In the genomic region with DNA sequence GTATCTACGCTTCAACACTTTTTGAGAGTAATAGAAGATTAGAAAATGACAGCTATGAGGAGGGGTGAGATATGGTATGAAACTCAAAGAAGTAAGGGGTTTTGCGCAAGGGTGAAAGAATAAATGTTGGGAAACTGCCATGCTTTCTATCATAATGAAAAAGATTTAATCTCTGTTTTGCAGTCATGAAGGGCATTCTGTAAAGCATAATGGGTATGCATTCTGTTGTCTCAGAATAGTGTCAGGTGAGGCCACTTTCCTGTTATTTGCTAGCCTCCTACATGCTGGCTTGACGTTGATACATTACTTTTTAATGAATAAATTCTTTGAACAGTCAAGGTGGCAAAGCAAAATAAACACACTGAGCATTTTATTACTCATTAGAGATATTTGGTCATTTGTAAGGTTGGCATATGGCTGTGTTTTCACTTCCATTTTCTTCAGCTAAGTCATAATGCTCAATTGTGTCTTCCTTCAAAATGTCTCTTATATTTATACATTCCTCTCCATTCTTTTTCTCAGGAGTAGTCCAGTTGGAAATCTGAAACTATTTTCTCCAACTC, we compare ENCODE assay signal across 28 cellular contexts.
"Had no signal": no experiment of that assay in that cellular context is flagged by ENCODE, and none has a peak within 500 bp of the region (broad histone marks: within the 10 kb centered on the region; RNA-seq: fewer than 3 reads in every experiment).

No MANE protein-coding gene starts in this region.

- DNase-seq: activated CD4-positive, alpha-beta memory T cell treated with anti-CD3 and anti-CD28 coated beads, Interleukin-2, amount 10 ng/mL, durations not matched to agents 7 days and 5 days; activated CD4-positive, alpha-beta T cell treated with anti-CD3 and anti-CD28 coated beads, Interleukin-2, amount 10 ng/mL, durations not matched to agents 7 days and 5 days; activated CD8-positive, alpha-beta memory T cell treated with anti-CD3 and anti-CD28 coated beads, Interleukin-2, amount 50 U/mL, for 48 hours; activated gamma-delta T cell; activated naive CD4-positive, alpha-beta T cell treated with anti-CD3 and anti-CD28 coated beads, Interleukin-2, amount 10 ng/mL, durations not matched to agents 7 days and 5 days; activated naive CD8-positive, alpha-beta T cell treated with anti-CD3 and anti-CD28 coated beads, Interleukin-2, amount 10 ng/mL, durations not matched to agents 7 days and 5 days; activated T-cell treated with anti-CD3 and anti-CD28 coated beads, Interleukin-2, amount 50 U/mL, for 24 hours; brain microvascular endothelial cell; dorsolateral prefrontal cortex; endodermal cell; foreskin fibroblast; head of caudate nucleus; hippocampal formation; left ventricle myocardium inferior; right lobe of liver; stimulated activated CD4-positive, alpha-beta T cell treated with anti-CD3 and anti-CD28 coated beads, Interleukin-12 subunit alpha, Interleukin-12 subunit beta, amount 100 ng/mL, for 4 hours; stimulated activated CD4-positive, alpha-beta T cell treated with anti-CD3 and anti-CD28 coated beads, Interleukin-4, amount 100 ng/mL, for 1 hour; stimulated activated naive CD8-positive, alpha-beta T cell treated with anti-CD3 and anti-CD28 coated beads, Interleukin-15, Interleukin-2, amounts not matched to agents 100 U/mL and 50 U/mL, for 24 hours; T-helper 9 cell; testis; transverse colon; WERI-Rb-1 had no signal

- H3K27ac Mint-ChIP-seq: activated CD4-positive, alpha-beta memory T cell treated with anti-CD3 and anti-CD28 coated beads, Interleukin-2, amount 10 ng/mL, durations not matched to agents 7 days and 5 days; activated CD4-positive, alpha-beta T cell treated with anti-CD3 and anti-CD28 coated beads, Interleukin-2, amount 10 ng/mL, durations not matched to agents 7 days and 5 days; activated naive CD4-positive, alpha-beta T cell treated with anti-CD3 and anti-CD28 coated beads, Interleukin-2, amount 10 ng/mL, durations not matched to agents 7 days and 5 days; activated naive CD8-positive, alpha-beta T cell treated with anti-CD3 and anti-CD28 coated beads, Interleukin-2, amount 10 ng/mL, durations not matched to agents 7 days and 5 days; activated T-cell treated with anti-CD3 and anti-CD28 coated beads, Interleukin-2, amount 50 U/mL, for 24 hours; endodermal cell; nephron had no signal

- H3K27me3 Mint-ChIP-seq: activated CD4-positive, alpha-beta memory T cell treated with anti-CD3 and anti-CD28 coated beads, Interleukin-2, amount 10 ng/mL, durations not matched to agents 7 days and 5 days; activated CD4-positive, alpha-beta T cell treated with anti-CD3 and anti-CD28 coated beads, Interleukin-2, amount 10 ng/mL, durations not matched to agents 7 days and 5 days; activated naive CD4-positive, alpha-beta T cell treated with anti-CD3 and anti-CD28 coated beads, Interleukin-2, amount 10 ng/mL, durations not matched to agents 7 days and 5 days; activated T-cell treated with anti-CD3 and anti-CD28 coated beads, Interleukin-2, amount 50 U/mL, for 24 hours had no signal

- H3K4me1 ChIP-seq: ascending aorta, right lobe of liver, testis had no signal

- H3K9me3 ChIP-seq: ascending aorta, left ventricle myocardium inferior, right lobe of liver, testis, transverse colon had no signal

- H3K36me3 ChIP-seq: ascending aorta, brain microvascular endothelial cell, left ventricle myocardium inferior, right lobe of liver, transverse colon, WERI-Rb-1 had no signal

- H3K4me1 Mint-ChIP-seq: activated CD4-positive, alpha-beta memory T cell treated with anti-CD3 and anti-CD28 coated beads, Interleukin-2, amount 10 ng/mL, durations not matched to agents 7 days and 5 days; activated CD4-positive, alpha-beta T cell treated with anti-CD3 and anti-CD28 coated beads, Interleukin-2, amount 10 ng/mL, durations not matched to agents 7 days and 5 days; activated naive CD4-positive, alpha-beta T cell treated with anti-CD3 and anti-CD28 coated beads, Interleukin-2, amount 10 ng/mL, durations not matched to agents 7 days and 5 days; activated naive CD8-positive, alpha-beta T cell treated with anti-CD3 and anti-CD28 coated beads, Interleukin-2, amount 10 ng/mL, durations not matched to agents 7 days and 5 days; nephron had no signal

- H3K36me3 Mint-ChIP-seq: activated naive CD4-positive, alpha-beta T cell treated with anti-CD3 and anti-CD28 coated beads, Interleukin-2, amount 10 ng/mL, durations not matched to agents 7 days and 5 days; activated naive CD8-positive, alpha-beta T cell treated with anti-CD3 and anti-CD28 coated beads, Interleukin-2, amount 10 ng/mL, durations not matched to agents 7 days and 5 days had no signal

- H3K27ac ChIP-seq: ascending aorta, brain microvascular endothelial cell, coronary artery, dorsolateral prefrontal cortex, left ventricle myocardium inferior, right lobe of liver, testis, transverse colon, WERI-Rb-1 had no signal

- H3K9me3 Mint-ChIP-seq: activated CD4-positive, alpha-beta memory T cell treated with anti-CD3 and anti-CD28 coated beads, Interleukin-2, amount 10 ng/mL, durations not matched to agents 7 days and 5 days; activated CD4-positive, alpha-beta T cell treated with anti-CD3 and anti-CD28 coated beads, Interleukin-2, amount 10 ng/mL, durations not matched to agents 7 days and 5 days; activated naive CD4-positive, alpha-beta T cell treated with anti-CD3 and anti-CD28 coated beads, Interleukin-2, amount 10 ng/mL, durations not matched to agents 7 days and 5 days; activated T-cell treated with anti-CD3 and anti-CD28 coated beads, Interleukin-2, amount 50 U/mL, for 24 hours; endodermal cell; nephron had no signal

- H3K4me3 ChIP-seq: ascending aorta, coronary artery, dorsolateral prefrontal cortex, left ventricle myocardium inferior, lung, right lobe of liver, testis, transverse colon had no signal

- H3K27me3 ChIP-seq: ascending aorta, brain microvascular endothelial cell, dorsolateral prefrontal cortex, right lobe of liver, testis, transverse colon had no signal

- H3K4me3 Mint-ChIP-seq: activated CD4-positive, alpha-beta memory T cell treated with anti-CD3 and anti-CD28 coated beads, Interleukin-2, amount 10 ng/mL, durations not matched to agents 7 days and 5 days; activated CD4-positive, alpha-beta T cell treated with anti-CD3 and anti-CD28 coated beads, Interleukin-2, amount 10 ng/mL, durations not matched to agents 7 days and 5 days; activated naive CD4-positive, alpha-beta T cell treated with anti-CD3 and anti-CD28 coated beads, Interleukin-2, amount 10 ng/mL, durations not matched to agents 7 days and 5 days; activated naive CD8-positive, alpha-beta T cell treated with anti-CD3 and anti-CD28 coated beads, Interleukin-2, amount 10 ng/mL, durations not matched to agents 7 days and 5 days; activated T-cell treated with anti-CD3 and anti-CD28 coated beads, Interleukin-2, amount 50 U/mL, for 24 hours; endodermal cell; nephron had no signal

- ATAC-seq: activated CD4-positive, CD25-positive, alpha-beta regulatory T cell treated with anti-CD3 and anti-CD28 coated beads, Interleukin-2, amount 50 U/mL, for 24 hours; esophagus mucosa; right lobe of liver; stimulated activated naive CD8-positive, alpha-beta T cell treated with anti-CD3 and anti-CD28 coated beads, Interleukin-15, Interleukin-2, amounts not matched to agents 100 U/mL and 50 U/mL, for 24 hours had no signal
